In the genomic region with DNA sequence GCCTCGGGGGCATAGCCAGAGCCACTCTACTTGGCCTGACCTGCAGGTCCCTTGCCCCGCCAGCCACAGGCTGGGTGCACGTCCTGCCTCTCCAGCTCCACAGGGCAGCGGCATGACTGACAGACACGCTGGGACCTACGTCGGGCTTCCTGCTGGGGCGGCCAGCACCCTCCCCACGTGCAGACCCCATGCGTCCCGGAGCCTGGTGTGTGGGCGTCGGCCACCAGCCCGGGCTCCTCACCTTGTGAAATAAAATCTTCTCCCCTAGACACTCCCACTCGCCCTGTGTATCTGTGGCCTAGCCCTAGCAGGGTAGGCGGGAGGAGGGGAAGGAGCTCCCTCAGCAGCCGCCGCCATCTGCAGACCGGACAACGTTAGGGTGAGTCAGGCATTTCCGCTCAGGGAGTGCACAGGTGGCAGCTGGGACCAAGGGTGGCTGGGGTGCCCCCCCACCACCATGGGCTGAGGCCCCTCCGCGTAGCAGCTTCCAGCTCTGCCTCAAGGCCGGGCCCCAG, we compare ENCODE assay signal across 8 cellular contexts.
DNase-seq lines count a peak whose midpoint lies in the region; ATAC-seq and TF ChIP-seq lines count a peak whose summit lies in the region.
"Not testable (repeated sequence)": the region's sequence is repeated elsewhere in the genome, so short reads cannot be mapped to it uniquely, and the experiment has no call there.

No MANE protein-coding gene starts in this region.

- H3K4me2 ChIP-seq in BLaER1 treated with 17β-estradiol and CSF1 and Interleukin-3, amounts not matched to agents 10 nM and 100 nM: peak overlapping the region; percentile 77 to 98 (median 84)

- not testable (repeated sequence) for H3K27ac Mint-ChIP-seq in activated CD8-positive, alpha-beta memory T cell treated with anti-CD3 and anti-CD28 coated beads, Interleukin-2, amount 10 ng/mL, durations not matched to agents 7 days and 5 days; glutamatergic neuron (ENCODE audit: unreplicated experiment); natural killer cell
- peak overlapping the region in 1 of 2 donors; percentile 23 for H3K27ac Mint-ChIP-seq in stimulated activated naive CD8-positive, alpha-beta T cell treated with anti-CD3 and anti-CD28 coated beads, Interleukin-15, amount 100 ng/mL, for 72 hours

- H3K4me3 Mint-ChIP-seq in activated CD8-positive, alpha-beta memory T cell treated with anti-CD3 and anti-CD28 coated beads, Interleukin-2, amount 10 ng/mL, durations not matched to agents 7 days and 5 days; glutamatergic neuron (ENCODE audit: unreplicated experiment); natural killer cell: not testable (repeated sequence)
- H3K4me3 Mint-ChIP-seq in stimulated activated naive CD8-positive, alpha-beta T cell treated with anti-CD3 and anti-CD28 coated beads, Interleukin-15, amount 100 ng/mL, for 72 hours: peak overlapping the region in 1 of 2 donors; percentile 56

- not testable (repeated sequence) for H3K9me3 Mint-ChIP-seq in activated CD8-positive, alpha-beta memory T cell treated with anti-CD3 and anti-CD28 coated beads, Interleukin-2, amount 10 ng/mL, durations not matched to agents 7 days and 5 days (ENCODE audit: low read depth); glutamatergic neuron (ENCODE audit: unreplicated experiment); natural killer cell; stimulated activated naive CD8-positive, alpha-beta T cell treated with anti-CD3 and anti-CD28 coated beads, Interleukin-15, amount 100 ng/mL, for 72 hours

- CTCF ChIA-PET in HEK293 (lab: Yijun Ruan, JAX); activated CD8-positive, alpha-beta memory T cell treated with anti-CD3 and anti-CD28 coated beads, Interleukin-2, amount 10 ng/mL, durations not matched to agents 7 days and 5 days (lab: Charles Lee): not testable (repeated sequence)

- not testable (repeated sequence) for TF ChIP-seq POLR2A in NB4 (IDR thresholded peaks at IDR 0.05; ENCODE audit: extremely low read depth, insufficient read length)

- H3K4me1 ChIP-seq in BLaER1 treated with 17β-estradiol and CSF1 and Interleukin-3, amounts not matched to agents 10 nM and 100 nM: peaks cover 26 to 98% (median 80%) of the 10 kb centered on the region in 10 experiments
- not testable (repeated sequence) for H3K4me1 ChIP-seq in HEK293 (ENCODE audit: control insufficient read depth, insufficient read depth, low read length); SJCRH30

- not testable (repeated sequence) for H4K20me1 ChIP-seq in BLaER1 treated with 17β-estradiol and CSF1 and Interleukin-3, amounts not matched to agents 10 nM and 100 nM

- peak; percentile 65 for ATAC-seq in activated CD8-positive, alpha-beta memory T cell treated with anti-CD3 and anti-CD28 coated beads, Interleukin-2, amount 10 ng/mL, durations not matched to agents 7 days and 5 days
- peak in 2 of 3 donors; percentile 64 to 77 for ATAC-seq in natural killer cell
- peak; percentile 71 for ATAC-seq in stimulated activated naive CD8-positive, alpha-beta T cell treated with anti-CD3 and anti-CD28 coated beads, Interleukin-15, amount 100 ng/mL, for 72 hours

- peaks cover 14% of the 10 kb centered on the region for H3K4me1 Mint-ChIP-seq in activated CD8-positive, alpha-beta memory T cell treated with anti-CD3 and anti-CD28 coated beads, Interleukin-2, amount 10 ng/mL, durations not matched to agents 7 days and 5 days
- H3K4me1 Mint-ChIP-seq in glutamatergic neuron (ENCODE audit: low read depth, unreplicated experiment) (peaks cover 34% of the 10 kb centered on the region), natural killer cell (peaks cover 15% of the 10 kb centered on the region in 2 donors)
- H3K4me1 Mint-ChIP-seq in stimulated activated naive CD8-positive, alpha-beta T cell treated with anti-CD3 and anti-CD28 coated beads, Interleukin-15, amount 100 ng/mL, for 72 hours: peaks cover 37% of the 10 kb centered on the region

- H3K36me3 ChIP-seq in BLaER1 treated with 17β-estradiol and CSF1 and Interleukin-3, amounts not matched to agents 10 nM and 100 nM; HEK293 (ENCODE audit: control insufficient read depth in 2 of 2, insufficient read depth in 1 of 2, low read length in 2 of 2); SJCRH30: not testable (repeated sequence)

- intact Hi-C loops in natural killer cell (cut with micrococcal nuclease): not testable (repeated sequence)

- H3K4me3 ChIP-seq in BLaER1 treated with 17β-estradiol and CSF1 and Interleukin-3, amounts not matched to agents 10 nM and 100 nM: peak overlapping the region in 5 of 10 experiments; percentile 4 to 46 (median 25); a peak in 5 of 20 replicates
- not testable (repeated sequence) for H3K4me3 ChIP-seq in HEK293 (ENCODE audit: low read depth, low read length); NB4 (ENCODE audit: low read depth, low read length); SJCRH30

- H3K27me3 Mint-ChIP-seq in activated CD8-positive, alpha-beta memory T cell treated with anti-CD3 and anti-CD28 coated beads, Interleukin-2, amount 10 ng/mL, durations not matched to agents 7 days and 5 days: peaks cover 54% of the 10 kb centered on the region
- not testable (repeated sequence) for H3K27me3 Mint-ChIP-seq in glutamatergic neuron (ENCODE audit: unreplicated experiment)
- peaks cover 15 to 50% of the 10 kb centered on the region in 2 donors for H3K27me3 Mint-ChIP-seq in natural killer cell (ENCODE audit: low read depth in 2 of 2)
- H3K27me3 Mint-ChIP-seq in stimulated activated naive CD8-positive, alpha-beta T cell treated with anti-CD3 and anti-CD28 coated beads, Interleukin-15, amount 100 ng/mL, for 72 hours: peaks cover 64% of the 10 kb centered on the region

- not testable (repeated sequence) for H3K9me3 ChIP-seq in BLaER1 treated with 17β-estradiol and CSF1 and Interleukin-3, amounts not matched to agents 10 nM and 100 nM (replicated peaks in 1 of 11); HEK293 (ENCODE audit: control insufficient read depth, insufficient read depth, low read depth, low read length); SJCRH30 (replicated peaks)

- TF ChIP-seq CTCF in HEK293 (tag by site-specific recombination; IDR thresholded peaks at IDR 0.05); NB4 (IDR thresholded peaks at IDR 0.05; ENCODE audit: low read depth, low read length); glutamatergic neuron (IDR thresholded peaks at IDR 0.05; ENCODE audit: partially characterized antibody, unreplicated experiment); natural killer cell (IDR thresholded peaks at IDR 0.05): not testable (repeated sequence)

- H3K27ac ChIP-seq in BLaER1 treated with 17β-estradiol and CSF1 and Interleukin-3, amounts not matched to agents 10 nM and 100 nM: peak overlapping the region in 8 of 11 experiments; percentile 44 to 85 (median 72); a peak in 15 of 22 replicates
- not testable (repeated sequence) for H3K27ac ChIP-seq in HEK293 (ENCODE audit: extremely low read depth, low read depth, low read length); SJCRH30

- H3K9ac ChIP-seq in BLaER1 treated with 17β-estradiol and CSF1 and Interleukin-3, amounts not matched to agents 10 nM and 100 nM: peak overlapping the region in 9 of 11 experiments; percentile 11 to 71 (median 58); a peak in 15 of 22 replicates

- peaks cover 0 to 11% (median 0%) of the 10 kb centered on the region in 11 experiments; a peak in 2 of 22 replicates for H3K27me3 ChIP-seq in BLaER1 treated with 17β-estradiol and CSF1 and Interleukin-3, amounts not matched to agents 10 nM and 100 nM
- H3K27me3 ChIP-seq in SJCRH30: not testable (repeated sequence)

- DNase-seq in NB4 (ENCODE audit: low read depth) (peak; percentile 94), SJCRH30 (peak; percentile 58 to 59), glutamatergic neuron (peak; percentile 63)
- DNase-seq in activated CD8-positive, alpha-beta memory T cell treated with anti-CD3 and anti-CD28 coated beads, Interleukin-2, amount 10 ng/mL, durations not matched to agents 7 days and 5 days: peak; percentile 41
- not testable (repeated sequence) for DNase-seq in natural killer cell; stimulated activated naive CD8-positive, alpha-beta T cell treated with anti-CD3 and anti-CD28 coated beads, Interleukin-15, amount 100 ng/mL, for 72 hours

- POLR2A ChIA-PET in HEK293 (lab: Yijun Ruan, JAX): not testable (repeated sequence)

- not testable (repeated sequence) for H3K36me3 Mint-ChIP-seq in activated CD8-positive, alpha-beta memory T cell treated with anti-CD3 and anti-CD28 coated beads, Interleukin-2, amount 10 ng/mL, durations not matched to agents 7 days and 5 days; glutamatergic neuron (ENCODE audit: unreplicated experiment); natural killer cell

TF ChIP-seq in HEK293, 187 proteins besides CTCF, POLR2A, EP300 and RAD21:
- peak; percentile 54 for TF ChIP-seq ZFHX2 (tag by site-specific recombination; conservative IDR thresholded peaks at IDR 0.05)
- TF ChIP-seq EGR2 (tag by site-specific recombination; IDR thresholded peaks at IDR 0.05; ENCODE audit: low read depth): peak; percentile 52
- TF ChIP-seq ZIC2 (tag by site-specific recombination; IDR thresholded peaks at IDR 0.05): peak; percentile 30; the same call in 1 of the 2 replicates
